In genomic region chr12:114396153-114396868, GRCh38 we compare ENCODE assay signal across 24 cellular contexts. TPM values are rescaled to one million over a fixed set of nuclear protein-coding genes. Genes with fewer than 3 reads are reported as not detected.
DNase-seq lines count a peak whose midpoint lies in the region; ATAC-seq and TF ChIP-seq lines count a peak whose summit lies in the region.
"Had no signal": no experiment of that assay in that cellular context is flagged by ENCODE, and none has a peak within 500 bp of the region (broad histone marks: within the 10 kb centered on the region; RNA-seq: fewer than 3 reads in every experiment).

No MANE protein-coding gene starts in this region.

- H3K4me3 Mint-ChIP-seq in progenitor cell of endocrine pancreas (ENCODE audit: low read depth) (no peak overlapping the region), T-helper 17 cell (no peak overlapping the region)
- H3K4me3 Mint-ChIP-seq: activated CD8-positive, alpha-beta T cell treated with anti-CD3 and anti-CD28 coated beads, Interleukin-2, amount 10 ng/mL, durations not matched to agents 7 days and 5 days; activated naive CD8-positive, alpha-beta T cell; activated T-cell treated with anti-CD3 and anti-CD28 coated beads, Interleukin-2, amount 50 U/mL, for 24 hours; T-helper 1 cell treated with Interleukin-12 subunit alpha and Interleukin-12 subunit beta and Interleukin-4 antibody, amounts not matched to agents 30 μg/mL and 1 μg/mL, for 36 hours had no signal

- ATAC-seq in left cardiac atrium: peak; percentile 18 to 24
- no peak for ATAC-seq in T-helper 17 cell
- ATAC-seq: activated CD8-positive, alpha-beta T cell treated with anti-CD3 and anti-CD28 coated beads, Interleukin-2, amount 10 ng/mL, durations not matched to agents 7 days and 5 days; right lobe of liver had no signal

- peaks cover 93% of the 10 kb centered on the region for H3K27me3 Mint-ChIP-seq in progenitor cell of endocrine pancreas
- H3K27me3 Mint-ChIP-seq in T-helper 17 cell: peaks cover 88% of the 10 kb centered on the region

- H3K27me3 ChIP-seq in osteoblast (ENCODE audit: insufficient read depth, low read length): no peaks in the 10 kb centered on the region
- H3K27me3 ChIP-seq in colonic mucosa: peaks cover 58% of the 10 kb centered on the region

- POLR2A ChIA-PET in RWPE1 (lab: Yijun Ruan, JAX; ENCODE audit: low non-redundant PET): no interaction called here

- H3K9me3 ChIP-seq in osteoblast (ENCODE audit: low read depth, low read length) (no peaks in the 10 kb centered on the region), T-helper 17 cell (ENCODE audit: control insufficient read depth, low read length, poor library complexity, severe bottlenecking) (no peaks in the 10 kb centered on the region), colonic mucosa (no peaks in the 10 kb centered on the region)
- H3K9me3 ChIP-seq: right lobe of liver, thyroid gland had no signal

- DNase-seq in GM13977 (ENCODE audit: low spot score) (peak; percentile 20), SK-N-DZ (ENCODE audit: low spot score) (peak; percentile 19), left cardiac atrium (no peak), osteoblast (ENCODE audit: insufficient read length, low spot score, missing footprints) (peak; percentile 87), progenitor cell of endocrine pancreas (ENCODE audit: low spot score, unreplicated experiment) (no peak), T-helper 17 cell (no peak), RWPE1 (ENCODE audit: low spot score) (no peak), colonic mucosa (no peak)
- DNase-seq: activated CD8-positive, alpha-beta T cell treated with anti-CD3 and anti-CD28 coated beads, Interleukin-2, amount 10 ng/mL, durations not matched to agents 7 days and 5 days; activated T-cell treated with anti-CD3 and anti-CD28 coated beads, Interleukin-2, amount 50 U/mL, for 24 hours; cortex of kidney; DND-41; GOT3; NCI-H1417; NCI-H2171 treated with DMSO at 0.1 percent for 48 hours; NCI-H526 treated with DMSO at 0.1 percent for 48 hours; nucleus accumbens; right lobe of liver; SIG-M5; stimulated activated naive CD4-positive, alpha-beta T cell treated with Interleukin-2 at 50 U/mL for 16 hours; thyroid gland; WERI-Rb-1 had no signal

- intact Hi-C loops in left cardiac atrium (cut with DNase I): no loop called here
- intact Hi-C loops in colonic mucosa (cut with DNase I): no loop called here

- H3K4me3 ChIP-seq in osteoblast (ENCODE audit: insufficient read depth, low read length) (no peak overlapping the region), colonic mucosa (no peak overlapping the region)
- H3K4me3 ChIP-seq: right lobe of liver, thyroid gland had no signal

- H3K27ac ChIP-seq in osteoblast (ENCODE audit: low read depth, low read length) (no peak overlapping the region), RWPE1 (no peak overlapping the region), colonic mucosa (no peak overlapping the region)
- H3K27ac ChIP-seq: right lobe of liver, thyroid gland, WERI-Rb-1 had no signal

- H3K4me1 Mint-ChIP-seq in progenitor cell of endocrine pancreas (ENCODE audit: low read depth) (peaks cover 5% of the 10 kb centered on the region), T-helper 17 cell (no peaks in the 10 kb centered on the region)

- no peak overlapping the region for H3K9ac ChIP-seq in colonic mucosa (ENCODE audit: low read depth in 2 of 2, low read length in 2 of 2)

- H3K36me3 Mint-ChIP-seq in progenitor cell of endocrine pancreas (ENCODE audit: insufficient read depth): no peaks in the 10 kb centered on the region
- H3K36me3 Mint-ChIP-seq in T-helper 17 cell (ENCODE audit: low read depth): peaks cover 5% of the 10 kb centered on the region
- H3K36me3 Mint-ChIP-seq: activated naive CD8-positive, alpha-beta T cell had no signal

- H3K4me2 ChIP-seq in osteoblast (ENCODE audit: insufficient read depth, low read length): no peak overlapping the region

- H3K79me2 ChIP-seq in osteoblast (ENCODE audit: insufficient read depth, low read length): no peaks in the 10 kb centered on the region

- H4K20me1 ChIP-seq in osteoblast (ENCODE audit: insufficient read depth, low read length): no peaks in the 10 kb centered on the region

- TF ChIP-seq CTCF in GM13977 (IDR thresholded peaks at IDR 0.05; ENCODE audit: extremely low read depth, insufficient read depth, missing control alignments) (no peak), osteoblast (IDR thresholded peaks at IDR 0.05; ENCODE audit: extremely low read depth, low read depth, low read length) (no peak), progenitor cell of endocrine pancreas (IDR thresholded peaks at IDR 0.05; ENCODE audit: unreplicated experiment) (no peak), RWPE1 (conservative IDR thresholded peaks at IDR 0.05; ENCODE audit: low read depth) (no peak), colonic mucosa (IDR thresholded peaks at IDR 0.05) (no peak)

- H3K36me3 ChIP-seq in osteoblast (ENCODE audit: insufficient read depth, low read length) (no peaks in the 10 kb centered on the region), colonic mucosa (no peaks in the 10 kb centered on the region)
- H3K36me3 ChIP-seq: right lobe of liver, thyroid gland, WERI-Rb-1 had no signal

- no peaks in the 10 kb centered on the region for H3K4me1 ChIP-seq in osteoblast (ENCODE audit: insufficient read depth, low read length)
- no peaks in the 10 kb centered on the region for H3K4me1 ChIP-seq in colonic mucosa
- H3K4me1 ChIP-seq: right lobe of liver, thyroid gland had no signal

- in situ Hi-C loops in GM13977 (cut with MboI; ENCODE audit: low pct_unique_long_range_greater_than_20kb, low sequenced_read_pairs, unreplicated experiment): no loop called here

- CTCF ChIA-PET in RWPE1 (lab: Yijun Ruan, JAX): interaction anchor here (0.7 kb wide), 1 partner anchor 26 kb away, joined by 3 read pairs; no protein-coding TSS in a partner anchor

- H2AFZ ChIP-seq in osteoblast (ENCODE audit: low read length): no peak overlapping the region

- no peaks in the 10 kb centered on the region for H3K9me3 Mint-ChIP-seq in progenitor cell of endocrine pancreas (ENCODE audit: low read depth)
- H3K9me3 Mint-ChIP-seq: activated T-cell treated with anti-CD3 and anti-CD28 coated beads, Interleukin-2, amount 50 U/mL, for 24 hours; T-helper 1 cell treated with Interleukin-12 subunit alpha and Interleukin-12 subunit beta and Interleukin-4 antibody, amounts not matched to agents 30 μg/mL and 1 μg/mL, for 36 hours had no signal

- H3K27ac Mint-ChIP-seq in progenitor cell of endocrine pancreas: no peak overlapping the region
- no peak overlapping the region for H3K27ac Mint-ChIP-seq in T-helper 17 cell
- H3K27ac Mint-ChIP-seq: activated CD8-positive, alpha-beta T cell treated with anti-CD3 and anti-CD28 coated beads, Interleukin-2, amount 10 ng/mL, durations not matched to agents 7 days and 5 days; activated naive CD8-positive, alpha-beta T cell; activated T-cell treated with anti-CD3 and anti-CD28 coated beads, Interleukin-2, amount 50 U/mL, for 24 hours; T-helper 1 cell treated with Interleukin-12 subunit alpha and Interleukin-12 subunit beta and Interleukin-4 antibody, amounts not matched to agents 30 μg/mL and 1 μg/mL, for 36 hours had no signal

RNA-seq across cellular contexts. Expression of gene TBX5, which starts 9.6 kb away (rescaled TPM):
- 0.66 TPM in 1 of 2 replicates, not detected in the other for polyA plus RNA-seq in SK-N-DZ (2014; cell fraction: cytosol; rRNA removed)
- 0.23 TPM in 1 of 2 replicates, not detected in the other for polyA plus RNA-seq in SK-N-DZ (2014; cell fraction: nucleus; rRNA removed)
- 100 to 1,000 TPM; 116 to 236 TPM for total RNA-seq in left cardiac atrium
- total RNA-seq in osteoblast: not detected in 2 replicates
- not detected in 2 replicates for total RNA-seq in progenitor cell of endocrine pancreas
- not detected for total RNA-seq in T-helper 17 cell
- total RNA-seq in colonic mucosa: not detected
- total RNA-seq: activated CD8-positive, alpha-beta T cell treated with anti-CD3 and anti-CD28 coated beads, Interleukin-2, amount 10 ng/mL, durations not matched to agents 7 days and 5 days; right lobe of liver had no signal

Comparison
In these comparisons a context has a peak if more than half of its experiments do, and no peak if none do; other contexts are left out.
1. DNase-seq: peak in GM13977 (single experiment), SK-N-DZ (single experiment) and osteoblast (single experiment); none in left cardiac atrium (single experiment), progenitor cell of endocrine pancreas (single experiment), T-helper 17 cell (0 of 3), RWPE1 (single experiment) and colonic mucosa (single experiment).
2. RNA of gene TBX5, which starts 9.6 kb away (total RNA-seq): 116 to 236 TPM in left cardiac atrium; not detected in colonic mucosa, not detected in osteoblast, not detected in progenitor cell of endocrine pancreas and not detected in T-helper 17 cell; every median in the first group is over 100 times any median in the second.